ENCODE assay signal across 27 cellular contexts in genomic region chr4:159369256-159369655, GRCh38.
DNase-seq lines count a peak whose midpoint lies in the region; ATAC-seq, FAIRE-seq and TF ChIP-seq lines count a peak whose summit lies in the region.
"Had no signal": no experiment of that assay in that cellular context is flagged by ENCODE, and none has a peak within 500 bp of the region (broad histone marks: within the 10 kb centered on the region; RNA-seq: fewer than 3 reads in every experiment).

No MANE protein-coding gene starts in this region.

- in situ Hi-C loops in HepG2 (cut with HindIII; ENCODE audit: extremely low pct_ligation_motif_present, low pct_unique_long_range_greater_than_20kb) = no loop called here
- in situ Hi-C loops in K562 (cut with MboI) = no loop called here

- POLR2A ChIA-PET in HepG2 (lab: Yijun Ruan, JAX) = no interaction called here
- POLR2A ChIA-PET in K562 (lab: Yijun Ruan, JAX) = no interaction called here

- no peaks in the 10 kb centered on the region for H3K9me1 ChIP-seq in K562 (ENCODE audit: control insufficient read depth, insufficient read depth, low read length)

- no TSS peak for BruUV-seq in HepG2 (replicated peaks; lab: Mats Ljungman, UMichigan)
- no TSS peak for BruUV-seq in K562 (replicated peaks; lab: Mats Ljungman, UMichigan)

- no peaks in the 10 kb centered on the region for H3F3A ChIP-seq in neural progenitor cell (ENCODE audit: low read depth)

- H3K9ac ChIP-seq in HepG2 (ENCODE audit: insufficient read depth, low read depth, low read length) = no peak overlapping the region
- no peak overlapping the region for H3K9ac ChIP-seq in K562 (ENCODE audit: insufficient read depth in 1 of 2, low read depth in 2 of 2, low read length in 2 of 2)
- H3K9ac ChIP-seq in neural progenitor cell = no peak overlapping the region
- H3K9ac ChIP-seq: BLaER1 had no signal

- H3K27ac ChIP-seq in heart right ventricle (peak overlapping the region in 5 of 10 donors; percentile 41 to 81 (median 67)), right cardiac atrium (ENCODE audit: low read length) (no peak overlapping the region), HepG2 (ENCODE audit: extremely low read length, insufficient read depth, low read length) (no peak overlapping the region), right lobe of liver (no peak overlapping the region), K562 (ENCODE audit: extremely low read depth, low read depth, low read length) (no peak overlapping the region), neural progenitor cell (no peak overlapping the region)
- H3K27ac ChIP-seq: BLaER1 had no signal

- peaks cover 13% of the 10 kb centered on the region for H3K9me3 Mint-ChIP-seq in neural progenitor cell
- H3K9me3 Mint-ChIP-seq: CD4-positive, alpha-beta memory T cell; CD4-positive, CD25-positive, alpha-beta regulatory T cell had no signal

- H3K4me1 ChIP-seq in heart right ventricle (peaks cover 0 to 28% (median 6%) of the 10 kb centered on the region in 9 donors), right cardiac atrium (ENCODE audit: control insufficient read depth, insufficient read depth, low read length) (no peaks in the 10 kb centered on the region), HepG2 (ENCODE audit: insufficient read depth, low read length) (peaks cover 29% of the 10 kb centered on the region), right lobe of liver (no peaks in the 10 kb centered on the region), K562 (replicated peaks in 1 of 2; ENCODE audit: control insufficient read depth in 2 of 2, insufficient read depth in 2 of 2, low read length in 2 of 2) (no peaks in the 10 kb centered on the region; a peak in 1 of 5 replicates), neural progenitor cell (no peaks in the 10 kb centered on the region)
- H3K4me1 ChIP-seq: BE2C had no signal

- H3K36me3 Mint-ChIP-seq in neural progenitor cell = peaks cover 5% of the 10 kb centered on the region
- H3K36me3 Mint-ChIP-seq: CD14-positive monocyte; CD4-positive, alpha-beta memory T cell; CD4-positive, CD25-positive, alpha-beta regulatory T cell; CD8-positive, alpha-beta memory T cell had no signal

- peak overlapping the region; percentile 13 for H3K27ac Mint-ChIP-seq in neural progenitor cell
- H3K27ac Mint-ChIP-seq: CD4-positive, alpha-beta memory T cell; CD4-positive, CD25-positive, alpha-beta regulatory T cell; CD8-positive, alpha-beta memory T cell had no signal

- ATAC-seq in heart right ventricle (peak; percentile 38 to 85 (median 62)), right cardiac atrium (no peak), HepG2 (peak; percentile 67), right lobe of liver (no peak), K562 (peak; percentile 40; the same call in 1 of the 3 replicates)
- ATAC-seq: GM12878 had no signal

- peak in 1 of 2 donors; percentile 37 for DNase-seq in heart right ventricle
- DNase-seq in right cardiac atrium = no peak
- DNase-seq in HepG2 (ENCODE audit: low spot score) = no peak
- no peak for DNase-seq in right lobe of liver
- DNase-seq in K562 (ENCODE audit: extremely low read depth in 1 of 4, low spot score in 3 of 4) = no peak
- DNase-seq in neural progenitor cell (ENCODE audit: low spot score) = peak; percentile 17
- no peak for DNase-seq in GM10266 (ENCODE audit: extremely low spot score)
- DNase-seq in amygdala (lab: John Stamatoyannopoulos, UW) = no peak
- DNase-seq: 8988T; ACHN; BE2C; C1 segment of cervical spinal cord; Calu3; CD4-positive, alpha-beta memory T cell; CD4-positive, CD25-positive, alpha-beta regulatory T cell; CD8-positive, alpha-beta memory T cell; COR-L47; DMS79 treated with DMSO at 0.1 percent for 48 hours; GF-D8 had no signal

- no peaks in the 10 kb centered on the region for H4K20me1 ChIP-seq in HepG2 (ENCODE audit: insufficient read depth, low read length)
- H4K20me1 ChIP-seq in K562 (replicated peaks; ENCODE audit: control insufficient read depth, insufficient read depth, low read length) = no peaks in the 10 kb centered on the region
- no peaks in the 10 kb centered on the region for H4K20me1 ChIP-seq in neural progenitor cell (ENCODE audit: low read depth)
- H4K20me1 ChIP-seq: BLaER1 had no signal

- intact Hi-C loops in heart right ventricle (cut with DNase I) = loop anchor here in 5 of 10 donors (5.0 to 10.0 kb wide), 4 partner anchors 56 to 76 kb away; no protein-coding TSS in a partner anchor
- intact Hi-C loops in right cardiac atrium (cut with DNase I) = no loop called here
- intact Hi-C loops in HepG2 (cut with micrococcal nuclease; ENCODE audit: unreplicated experiment) = no loop called here
- intact Hi-C loops in right lobe of liver (cut with DNase I) = no loop called here
- intact Hi-C loops in K562 (cut with micrococcal nuclease) = no loop called here

- WGBS in heart right ventricle, 2 donors = 82 to 88% methylated on average over 8 of the region's 8 CpGs
- 88% methylated on average over 8 of the region's 8 CpGs for WGBS in right cardiac atrium
- 20% methylated on average over 8 of the region's 8 CpGs for WGBS in HepG2 (ENCODE audit: low lambda C conversion rate)
- 85% methylated on average over 7 of the region's 8 CpGs for WGBS in right lobe of liver (ENCODE audit: insufficient coverage, low coverage, low lambda C conversion rate, missing lambda C conversion rate)
- 13% methylated on average over 8 of the region's 8 CpGs for WGBS in K562 (ENCODE audit: insufficient coverage, low coverage, missing lambda C conversion rate)

- H3K27me3 Mint-ChIP-seq in neural progenitor cell (ENCODE audit: insufficient read depth, low read depth) = peaks cover 2% of the 10 kb centered on the region

- H3K4me2 ChIP-seq in HepG2 (ENCODE audit: low read depth, low read length) = peak overlapping the region; percentile 29; the same call in 1 of the 2 replicates
- no peak overlapping the region for H3K4me2 ChIP-seq in K562 (ENCODE audit: insufficient read depth, low read length)
- H3K4me2 ChIP-seq in neural progenitor cell = no peak overlapping the region
- H3K4me2 ChIP-seq: BLaER1 had no signal

- H3K4me3 Mint-ChIP-seq in neural progenitor cell = no peak overlapping the region
- H3K4me3 Mint-ChIP-seq: CD14-positive monocyte; CD4-positive, alpha-beta memory T cell; CD4-positive, CD25-positive, alpha-beta regulatory T cell; CD8-positive, alpha-beta memory T cell had no signal

- TF ChIP-seq RAD21 in HepG2 (CRISPR knock-in tag; IDR thresholded peaks at IDR 0.05) = no peak
- no peak for TF ChIP-seq RAD21 in K562 (CRISPR knock-in tag; conservative IDR thresholded peaks at IDR 0.05 in 1 of 2, IDR thresholded peaks at IDR 0.05 in 1 of 2)

- H3K36me3 ChIP-seq in heart right ventricle (no peaks in the 10 kb centered on the region), HepG2 (replicated peaks in 1 of 2; ENCODE audit: control insufficient read depth in 1 of 2, insufficient read depth in 2 of 2, low read length in 2 of 2) (no peaks in the 10 kb centered on the region), right lobe of liver (no peaks in the 10 kb centered on the region), K562 (ENCODE audit: control insufficient read depth, insufficient read depth, low read length) (no peaks in the 10 kb centered on the region), neural progenitor cell (no peaks in the 10 kb centered on the region)
- H3K36me3 ChIP-seq: BE2C, BLaER1 had no signal

- no peak for TF ChIP-seq CTCF in heart right ventricle (IDR thresholded peaks at IDR 0.05)
- no peak for TF ChIP-seq CTCF in HepG2 (CRISPR knock-in tag; IDR thresholded peaks at IDR 0.05)
- no peak for TF ChIP-seq CTCF in right lobe of liver (IDR thresholded peaks at IDR 0.05)
- TF ChIP-seq CTCF in K562 (IDR thresholded peaks at IDR 0.05 in 2 of 3, conservative IDR thresholded peaks at IDR 0.05 in 1 of 3; ENCODE audit: insufficient read depth in 2 of 3, low read depth in 1 of 3, low read length in 3 of 3) = no peak
- no peak for TF ChIP-seq CTCF in neural progenitor cell (IDR thresholded peaks at IDR 0.05)
- no peak for TF ChIP-seq CTCF in GM10266 (IDR thresholded peaks at IDR 0.05; ENCODE audit: control insufficient read depth, insufficient read depth, low read depth, missing control alignments)

- H3K79me2 ChIP-seq in HepG2 (ENCODE audit: insufficient read depth, low read length) = no peaks in the 10 kb centered on the region
- no peaks in the 10 kb centered on the region for H3K79me2 ChIP-seq in K562 (ENCODE audit: control insufficient read depth, insufficient read depth, low read length)
- H3K79me2 ChIP-seq in neural progenitor cell (ENCODE audit: low read depth) = no peaks in the 10 kb centered on the region

- TF ChIP-seq EP300 in HepG2 (IDR thresholded peaks at IDR 0.05; ENCODE audit: low read depth in 2 of 2, low read length in 2 of 2) (no peak), HepG2 (CRISPR knock-in tag; IDR thresholded peaks at IDR 0.05; ENCODE audit: borderline replicate concordance) (no peak), K562 (IDR thresholded peaks at IDR 0.05; ENCODE audit: low read length) (no peak)

- FAIRE-seq in HepG2 (lab: Jason Lieb, UNC) (no peak), K562 (lab: Jason Lieb, UNC) (no peak)
- FAIRE-seq: A204.1, D721Med, G401.6, GM12878, GM12892, GM18507 had no signal

- no peak for TF ChIP-seq POLR2A in HepG2 (IDR thresholded peaks at IDR 0.05; ENCODE audit: insufficient read depth in 1 of 2, low read depth in 2 of 2, low read length in 2 of 2)
- TF ChIP-seq POLR2A in right lobe of liver (IDR thresholded peaks at IDR 0.05) = no peak
- no peak for TF ChIP-seq POLR2A in K562 (conservative IDR thresholded peaks at IDR 0.05)

- H2AFZ ChIP-seq in HepG2 (ENCODE audit: low read length) = no peak overlapping the region
- H2AFZ ChIP-seq in K562 (ENCODE audit: low read depth, low read length) = no peak overlapping the region
- H2AFZ ChIP-seq in neural progenitor cell (replicated peaks) = no peak overlapping the region

- H3K4me3 ChIP-seq in heart right ventricle (no peak overlapping the region), right cardiac atrium (ENCODE audit: low read length) (no peak overlapping the region), HepG2 (replicated peaks in 1 of 3; ENCODE audit: insufficient read depth in 1 of 3, low read depth in 2 of 3, low read length in 3 of 3) (no peak overlapping the region), right lobe of liver (no peak overlapping the region), K562 (no peak overlapping the region), neural progenitor cell (no peak overlapping the region)
- H3K4me3 ChIP-seq: BLaER1, GM12878 had no signal

- H3K4me1 Mint-ChIP-seq in neural progenitor cell = peaks cover 19% of the 10 kb centered on the region
- H3K4me1 Mint-ChIP-seq: CD4-positive, alpha-beta memory T cell; CD4-positive, CD25-positive, alpha-beta regulatory T cell; CD8-positive, alpha-beta memory T cell had no signal

- no peaks in the 10 kb centered on the region for H3K27me3 ChIP-seq in heart right ventricle
- H3K27me3 ChIP-seq in right cardiac atrium (ENCODE audit: control insufficient read depth, insufficient read depth) = no peaks in the 10 kb centered on the region
- no peaks in the 10 kb centered on the region; a peak in 2 of 5 replicates for H3K27me3 ChIP-seq in HepG2 (ENCODE audit: control insufficient read depth in 1 of 2, insufficient read depth in 2 of 2, low read length in 2 of 2)
- H3K27me3 ChIP-seq in right lobe of liver = no peaks in the 10 kb centered on the region
- peaks cover 3 to 17% of the 10 kb centered on the region in 2 experiments; a peak in 4 of 5 replicates for H3K27me3 ChIP-seq in K562 (ENCODE audit: control insufficient read depth in 2 of 2, insufficient read depth in 2 of 2, low read length in 2 of 2)
- no peaks in the 10 kb centered on the region for H3K27me3 ChIP-seq in neural progenitor cell
- H3K27me3 ChIP-seq: BE2C, BLaER1 had no signal

- H3K9me3 ChIP-seq in heart right ventricle (no peaks in the 10 kb centered on the region), right cardiac atrium (ENCODE audit: control insufficient read depth, low read length) (no peaks in the 10 kb centered on the region), HepG2 (ENCODE audit: low read length) (no peaks in the 10 kb centered on the region), right lobe of liver (no peaks in the 10 kb centered on the region), K562 (replicated peaks; ENCODE audit: control insufficient read depth, insufficient read depth, low read depth, low read length) (no peaks in the 10 kb centered on the region), neural progenitor cell (ENCODE audit: low read depth) (no peaks in the 10 kb centered on the region)
- H3K9me3 ChIP-seq: BE2C had no signal

- CTCF ChIA-PET in HepG2 (lab: Yijun Ruan, JAX; ENCODE audit: low intra/inter-chr PET ratio, low total read pairs) (no interaction called here), K562 (lab: Yijun Ruan, JAX; ENCODE audit: low intra/inter-chr PET ratio) (no interaction called here)

Comparison
In these comparisons a context has a peak if more than half of its experiments do, and no peak if none do; other contexts are left out.
1. ATAC-seq: peak in heart right ventricle (8 of 8), HepG2 (single experiment) and K562 (single experiment); none in right cardiac atrium (0 of 2) and right lobe of liver (0 of 4).